In genomic region chr6:127190552-127190951, GRCh38 we compare ENCODE assay signal across 9 cellular contexts.
DNase-seq lines count a peak whose midpoint lies in the region; ATAC-seq and TF ChIP-seq lines count a peak whose summit lies in the region.
"Had no signal": no experiment of that assay in that cellular context is flagged by ENCODE, and none has a peak within 500 bp of the region (broad histone marks: within the 10 kb centered on the region; RNA-seq: fewer than 3 reads in every experiment).

No MANE protein-coding gene starts in this region.

- TF ChIP-seq POLR2A in erythroblast (IDR thresholded peaks at IDR 0.05; ENCODE audit: low read length): no peak

- ATAC-seq in Right ventricle myocardium superior (ENCODE audit: poor library complexity) (peak; percentile 41), Right ventricle myocardium inferior (no peak), upper lobe of right lung (peak; percentile 57)

- H3K9me3 ChIP-seq in upper lobe of right lung: no peaks in the 10 kb centered on the region

- intact Hi-C loops in Right ventricle myocardium superior (cut with DNase I) (no loop called here), Right ventricle myocardium inferior (cut with DNase I) (loop anchor here (5.0 kb wide), 1 partner anchor 383 kb away; no protein-coding TSS in a partner anchor), upper lobe of right lung (cut with DNase I) (no loop called here)

- H3K4me3 ChIP-seq in upper lobe of right lung: no peak overlapping the region

- H3K27ac ChIP-seq in upper lobe of right lung: no peak overlapping the region
- H3K27ac ChIP-seq: parathyroid adenoma had no signal

- no peaks in the 10 kb centered on the region for H3K27me3 ChIP-seq in upper lobe of right lung

- peak; percentile 61 for TF ChIP-seq CTCF in upper lobe of right lung (IDR thresholded peaks at IDR 0.05)

- no peak for DNase-seq in Right ventricle myocardium superior
- no peak for DNase-seq in Right ventricle myocardium inferior (ENCODE audit: missing footprints)
- DNase-seq in NCI-H774 (lab: John Stamatoyannopoulos, UW): peak; percentile 26
- peak; percentile 18 to 38 for DNase-seq in erythroblast (lab: John Stamatoyannopoulos, UW)
- DNase-seq in upper lobe of right lung: no peak
- no peak for DNase-seq in NCI-H187 (lab: John Stamatoyannopoulos, UW)
- no peak for DNase-seq in stimulated activated CD8-positive, alpha-beta memory T cell treated with anti-CD3 and anti-CD28 coated beads, Interleukin-4, amount 100 ng/mL, for 48 hours
- no peak for DNase-seq in NK-92 treated with Interleukin-12 subunit alpha and Interleukin-12 subunit beta, amount 100 ng/mL, for 24 hours (lab: John Stamatoyannopoulos, UW)

- H3K36me3 ChIP-seq in upper lobe of right lung: no peaks in the 10 kb centered on the region

- H3K4me1 ChIP-seq in upper lobe of right lung: peaks cover 20% of the 10 kb centered on the region
- H3K4me1 ChIP-seq: parathyroid adenoma had no signal

Comparison
In these comparisons a context has a peak if more than half of its experiments do, and no peak if none do; other contexts are left out.
1. DNase-seq: peak in NCI-H774 (single experiment) and erythroblast (2 of 2); none in Right ventricle myocardium superior (single experiment), Right ventricle myocardium inferior (single experiment), upper lobe of right lung (single experiment), NCI-H187 (0 of 2), stimulated activated CD8-positive, alpha-beta memory T cell treated with anti-CD3 and anti-CD28 coated beads, Interleukin-4, amount 100 ng/mL, for 48 hours (single experiment) and NK-92 treated with Interleukin-12 subunit alpha and Interleukin-12 subunit beta, amount 100 ng/mL, for 24 hours (single experiment).